In genomic region chr2:67412424-67412823, GRCh38 we compare ENCODE assay signal across 25 cellular contexts.
"Had no signal": no experiment of that assay in that cellular context is flagged by ENCODE, and none has a peak within 500 bp of the region (broad histone marks: within the 10 kb centered on the region; RNA-seq: fewer than 3 reads in every experiment).

No MANE protein-coding gene starts in this region.

- H3K9me3 ChIP-seq: esophagus squamous epithelium, heart right ventricle, ovary, psoas muscle, thoracic aorta, tibial nerve, upper lobe of left lung had no signal

- H3K4me3 ChIP-seq: esophagus squamous epithelium, heart right ventricle, lung, ovary, psoas muscle, thoracic aorta, tibial nerve, upper lobe of left lung had no signal

- DNase-seq: cortex of kidney; effector memory CD8-positive, alpha-beta T cell; erythroblast; esophagus squamous epithelium; foreskin melanocyte; glutamatergic neuron; heart right ventricle; hypothalamus; immature natural killer cell; kidney; natural killer cell; occipital lobe; ovary; posterior cingulate gyrus; psoas muscle; right cardiac atrium; small intestine; stimulated activated CD4-positive, alpha-beta T cell treated with anti-CD3 and anti-CD28 coated beads, Interleukin-15, amount 100 ng/mL, for 24 hours; stimulated activated CD4-positive, alpha-beta T cell treated with anti-CD3 and anti-CD28 coated beads, Interleukin-2, amount 100 ng/mL, for 48 hours; stimulated activated naive B cell treated with anti-CD40 and anti-IgM and Interleukin-4, amounts not matched to agents 10 μg/mL and 1 μg/mL and 100 μg/mL, for 72 hours; upper lobe of left lung had no signal

- H3K27ac ChIP-seq: esophagus squamous epithelium, heart right ventricle, ovary, psoas muscle, thoracic aorta, tibial nerve, upper lobe of left lung had no signal

- ATAC-seq: effector memory CD8-positive, alpha-beta T cell; heart right ventricle; left lobe of liver; natural killer cell; psoas muscle; right cardiac atrium; stimulated activated naive B cell treated with anti-CD40 and anti-IgM and Interleukin-4, amounts not matched to agents 10 μg/mL and 1 μg/mL and 100 μg/mL, for 72 hours had no signal

- H3K27me3 ChIP-seq: esophagus squamous epithelium, heart right ventricle, ovary, tibial nerve, upper lobe of left lung had no signal

- H3K36me3 ChIP-seq: ovary had no signal

- H3K4me1 ChIP-seq: esophagus squamous epithelium, heart right ventricle, psoas muscle, tibial nerve had no signal
